In genomic region chr1:237799762-237800474, GRCh38 we compare ENCODE assay signal across 8 cellular contexts.
DNase-seq lines count a peak whose midpoint lies in the region; ATAC-seq, FAIRE-seq and TF ChIP-seq lines count a peak whose summit lies in the region.

No MANE protein-coding gene starts in this region.

- peak; percentile 91 for ATAC-seq in activated CD4-positive, alpha-beta T cell treated with anti-CD3 and anti-CD28 coated beads for 36 hours
- peak; percentile 90 for ATAC-seq in GM21723 (IDR thresholded peaks at IDR 0.05; ENCODE audit: unreplicated experiment)
- peak; percentile 88 to 100 (median 99) for ATAC-seq in natural killer cell

- H3K27ac ChIP-seq in colonic mucosa = no peak overlapping the region

- H3K36me3 Mint-ChIP-seq in activated CD4-positive, alpha-beta T cell treated with anti-CD3 and anti-CD28 coated beads for 36 hours (ENCODE audit: low read depth) = no peaks in the 10 kb centered on the region
- H3K36me3 Mint-ChIP-seq in natural killer cell = no peaks in the 10 kb centered on the region

- peaks cover 4% of the 10 kb centered on the region for H3K27me3 Mint-ChIP-seq in activated CD4-positive, alpha-beta T cell treated with anti-CD3 and anti-CD28 coated beads for 36 hours
- no peaks in the 10 kb centered on the region for H3K27me3 Mint-ChIP-seq in natural killer cell (ENCODE audit: low read depth in 2 of 2)

- H3K27ac Mint-ChIP-seq in activated CD4-positive, alpha-beta T cell treated with anti-CD3 and anti-CD28 coated beads for 36 hours = no peak overlapping the region
- no peak overlapping the region for H3K27ac Mint-ChIP-seq in natural killer cell

- POLR2A ChIA-PET in activated CD4-positive, alpha-beta T cell treated with anti-CD3 and anti-CD28 coated beads for 36 hours (lab: Charles Lee) = no interaction called here

- H3K4me3 Mint-ChIP-seq in activated CD4-positive, alpha-beta T cell treated with anti-CD3 and anti-CD28 coated beads for 36 hours = no peak overlapping the region
- no peak overlapping the region for H3K4me3 Mint-ChIP-seq in natural killer cell

- intact Hi-C loops in activated CD4-positive, alpha-beta T cell treated with anti-CD3 and anti-CD28 coated beads for 36 hours (cut with DNase I, micrococcal nuclease) = no loop called here
- intact Hi-C loops in colonic mucosa (cut with DNase I) = no loop called here
- intact Hi-C loops in natural killer cell (cut with micrococcal nuclease) = loop anchor here (1.0 kb wide), 1 partner anchor 123 kb away; no protein-coding TSS in a partner anchor

- DNase-seq in activated CD4-positive, alpha-beta T cell treated with anti-CD3 and anti-CD28 coated beads for 36 hours = peak; percentile 65
- no peak for DNase-seq in activated CD4-positive, alpha-beta T cell treated with anti-CD3 and anti-CD28 coated beads for 1 hour
- DNase-seq in HTR-8/SVneo (ENCODE audit: insufficient read length, low spot score) (peak; percentile 87), SHP77 (lab: John Stamatoyannopoulos, UW) (peak; percentile 65 to 74), colonic mucosa (peak; percentile 83), natural killer cell (peak; percentile 23), cerebellar nuclear complex (lab: John Stamatoyannopoulos, UW) (no peak)

- no peak overlapping the region for H3K4me3 ChIP-seq in colonic mucosa

- no peak overlapping the region for H3K9ac ChIP-seq in colonic mucosa (ENCODE audit: low read depth in 2 of 2, low read length in 2 of 2)

- H3K4me1 Mint-ChIP-seq in activated CD4-positive, alpha-beta T cell treated with anti-CD3 and anti-CD28 coated beads for 36 hours = no peaks in the 10 kb centered on the region
- no peaks in the 10 kb centered on the region for H3K4me1 Mint-ChIP-seq in natural killer cell

- peak; percentile 96 for FAIRE-seq in HTR-8/SVneo (lab: Jason Lieb, UNC)

- CTCF ChIA-PET in activated CD4-positive, alpha-beta T cell treated with anti-CD3 and anti-CD28 coated beads for 36 hours (lab: Charles Lee) = interaction anchor here (1.0 kb wide), 1 partner anchor 34 kb away, joined by 3 read pairs; no protein-coding TSS in a partner anchor

- H3K27me3 ChIP-seq in colonic mucosa = no peaks in the 10 kb centered on the region

- H3K9me3 Mint-ChIP-seq in activated CD4-positive, alpha-beta T cell treated with anti-CD3 and anti-CD28 coated beads for 36 hours (ENCODE audit: low read depth) = no peaks in the 10 kb centered on the region
- no peaks in the 10 kb centered on the region for H3K9me3 Mint-ChIP-seq in natural killer cell

- no peaks in the 10 kb centered on the region for H3K4me1 ChIP-seq in colonic mucosa

- H3K9me3 ChIP-seq in colonic mucosa = no peaks in the 10 kb centered on the region

- H3K36me3 ChIP-seq in colonic mucosa = no peaks in the 10 kb centered on the region

- TF ChIP-seq CTCF in colonic mucosa (IDR thresholded peaks at IDR 0.05) (peak; percentile 21), natural killer cell (IDR thresholded peaks at IDR 0.05) (peak; percentile 42)

Comparison
In these comparisons a context has a peak if more than half of its experiments do, and no peak if none do; other contexts are left out.
1. DNase-seq: peak in activated CD4-positive, alpha-beta T cell treated with anti-CD3 and anti-CD28 coated beads for 36 hours (single experiment), HTR-8/SVneo (single experiment), SHP77 (2 of 2), colonic mucosa (single experiment) and natural killer cell (single experiment); none in activated CD4-positive, alpha-beta T cell treated with anti-CD3 and anti-CD28 coated beads for 1 hour (single experiment) and cerebellar nuclear complex (0 of 2).
2. Peak in every context shown above with its lines, with median percentiles within 50 percentile points of each other: ATAC-seq.